ENCODE assay signal across 13 cellular contexts in genomic region chr1:11594222-11594621, GRCh38.
DNase-seq lines count a peak whose midpoint lies in the region; ATAC-seq, FAIRE-seq and TF ChIP-seq lines count a peak whose summit lies in the region.
"Had no signal": no experiment of that assay in that cellular context is flagged by ENCODE, and none has a peak within 500 bp of the region (broad histone marks: within the 10 kb centered on the region; RNA-seq: fewer than 3 reads in every experiment).

No MANE protein-coding gene starts in this region.

- WGBS in lower leg skin, 2 donors = 9 to 12% methylated on average over 12 of the region's 12 CpGs

- H3K27ac ChIP-seq in left lung = no peak overlapping the region

- TF ChIP-seq POLR2A in lower leg skin (IDR thresholded peaks at IDR 0.05) = no peak

- H3K27me3 ChIP-seq in BE2C = no peaks in the 10 kb centered on the region
- peaks cover 0 to 35% of the 10 kb centered on the region in 2 donors for H3K27me3 ChIP-seq in left lung

- no peak for FAIRE-seq in HTR-8/SVneo (lab: Jason Lieb, UNC)

- TF ChIP-seq CTCF in BE2C (IDR thresholded peaks at IDR 0.05; ENCODE audit: low read depth, low read length) (peak; percentile 31), left lung (IDR thresholded peaks at IDR 0.05) (no peak), lower leg skin (IDR thresholded peaks at IDR 0.05) (no peak)

- H3K4me1 ChIP-seq in BE2C = no peaks in the 10 kb centered on the region
- peaks cover 3 to 10% of the 10 kb centered on the region in 2 donors for H3K4me1 ChIP-seq in left lung

- intact Hi-C loops in left lung (cut with DNase I) (no loop called here), lower leg skin (cut with DNase I; ENCODE audit: low total_unique reads) (no loop called here)

- H3K4me3 ChIP-seq in BE2C (ENCODE audit: low read depth, low read length) (no peak overlapping the region), left lung (no peak overlapping the region), lower leg skin (ENCODE audit: low read depth, poor library complexity, severe bottlenecking) (no peak overlapping the region)

- no peak for DNase-seq in BE2C
- DNase-seq in HTR-8/SVneo (ENCODE audit: insufficient read length, low spot score) = peak; percentile 35
- DNase-seq in dermis blood vessel endothelial cell = peak; percentile 30
- no peak for DNase-seq in left lung
- DNase-seq in lower leg skin (ENCODE audit: low spot score in 2 of 2) = no peak
- DNase-seq in central memory CD4-positive, alpha-beta T cell = no peak
- DNase-seq: aorta; DMS79 treated with DMSO at 0.1 percent for 48 hours; midbrain; NK-92 treated with Interleukin-12 subunit alpha and Interleukin-12 subunit beta, amount 100 ng/mL, for 24 hours had no signal

- no peaks in the 10 kb centered on the region for H3K36me3 ChIP-seq in BE2C
- H3K36me3 ChIP-seq in left lung = no peaks in the 10 kb centered on the region

- ATAC-seq in left lung = peak; percentile 19
- ATAC-seq in GM18517 (IDR thresholded peaks at IDR 0.05; ENCODE audit: unreplicated experiment) = no peak
- no peak for ATAC-seq in GM19351 (IDR thresholded peaks at IDR 0.05; ENCODE audit: unreplicated experiment)
- ATAC-seq: stimulated activated effector memory CD8-positive, alpha-beta T cell treated with anti-CD3 and anti-CD28 coated beads, Interleukin-12 subunit alpha, Interleukin-12 subunit beta, amount 100 ng/mL, for 72 hours had no signal

- no peaks in the 10 kb centered on the region for H3K9me3 ChIP-seq in BE2C
- H3K9me3 ChIP-seq in left lung = no peaks in the 10 kb centered on the region

Comparison
In these comparisons a context has a peak if more than half of its experiments do, and no peak if none do; other contexts are left out.
1. DNase-seq: peak in HTR-8/SVneo (single experiment) and dermis blood vessel endothelial cell (single experiment); none in BE2C (single experiment), left lung (0 of 2), lower leg skin (0 of 2) and central memory CD4-positive, alpha-beta T cell (single experiment).